Comparison of ENCODE assay signal across 18 cellular contexts in genomic region chr16:86088816-86089215, GRCh38.
A peak's percentile ranks its signal among the peaks of the same experiment; 100 is the strongest.
DNase-seq lines count a peak whose midpoint lies in the region; ATAC-seq and TF ChIP-seq lines count a peak whose summit lies in the region.
"Had no signal": no experiment of that assay in that cellular context is flagged by ENCODE, and none has a peak within 500 bp of the region (broad histone marks: within the 10 kb centered on the region; RNA-seq: fewer than 3 reads in every experiment).

No MANE protein-coding gene starts in this region.

- H3K9me3 Mint-ChIP-seq in chondrocyte (ENCODE audit: low read depth) = no peaks in the 10 kb centered on the region
- H3K9me3 Mint-ChIP-seq: CD4-positive, CD25-positive, alpha-beta regulatory T cell had no signal

- intact Hi-C loops in cardiac septum (cut with DNase I) = no loop called here

- H2BK5ac ChIP-seq in neuronal stem cell (ENCODE audit: low read length) = no peak overlapping the region

- no peak overlapping the region for H3K4me3 Mint-ChIP-seq in chondrocyte (ENCODE audit: unreplicated experiment)
- H3K4me3 Mint-ChIP-seq: CD4-positive, CD25-positive, alpha-beta regulatory T cell had no signal

- no peaks in the 10 kb centered on the region for H3K36me3 Mint-ChIP-seq in chondrocyte (ENCODE audit: low read depth)
- H3K36me3 Mint-ChIP-seq: CD4-positive, CD25-positive, alpha-beta regulatory T cell had no signal

- H2AFZ ChIP-seq in neuronal stem cell (ENCODE audit: low read length) = no peak overlapping the region

- no peak overlapping the region for H2BK12ac ChIP-seq in neuronal stem cell (ENCODE audit: low read length)

- H2BK120ac ChIP-seq in neuronal stem cell (ENCODE audit: low read depth, low read length) = no peak overlapping the region

- peaks cover 33% of the 10 kb centered on the region for H3K27me3 Mint-ChIP-seq in chondrocyte (ENCODE audit: low read depth)
- H3K27me3 Mint-ChIP-seq: CD4-positive, CD25-positive, alpha-beta regulatory T cell had no signal

- H3K4me3 ChIP-seq in right atrium auricular region (no peak overlapping the region), neuronal stem cell (ENCODE audit: low read length in 2 of 2) (no peak overlapping the region)
- H3K4me3 ChIP-seq: BLaER1 had no signal

- H3K4me1 Mint-ChIP-seq in chondrocyte (ENCODE audit: low read depth) = no peaks in the 10 kb centered on the region

- WGBS in neuronal stem cell (ENCODE audit: extremely low coverage in 2 of 2, insufficient read length in 2 of 2, insufficient replicate concordance in 1 of 2), 2 donors = no CpG with 5 or more reads among the region's 9 CpGs

- H3K23ac ChIP-seq in neuronal stem cell (ENCODE audit: low read depth, low read length, poor library complexity) = peak overlapping the region; percentile 34

- H4K8ac ChIP-seq in neuronal stem cell (ENCODE audit: low read depth, low read length) = no peak overlapping the region

- no peak overlapping the region for H3K4ac ChIP-seq in neuronal stem cell (ENCODE audit: low read length)

- H3K27ac ChIP-seq in right atrium auricular region (no peak overlapping the region), neuronal stem cell (replicated peaks; ENCODE audit: low read length) (no peak overlapping the region)
- H3K27ac ChIP-seq: BLaER1 had no signal

- H3K9me3 ChIP-seq in right atrium auricular region = no peaks in the 10 kb centered on the region
- no peaks in the 10 kb centered on the region for H3K9me3 ChIP-seq in neuronal stem cell (replicated peaks in 1 of 2; ENCODE audit: control insufficient read depth in 2 of 2, insufficient read depth in 1 of 2, low read depth in 1 of 2, low read length in 2 of 2)
- H3K9me3 ChIP-seq: BLaER1 had no signal

- H4K91ac ChIP-seq in neuronal stem cell (ENCODE audit: low read depth, low read length, poor library complexity) = no peak overlapping the region

- no peaks in the 10 kb centered on the region for H3K36me3 ChIP-seq in right atrium auricular region
- H3K36me3 ChIP-seq in neuronal stem cell (replicated peaks in 1 of 2; ENCODE audit: control insufficient read depth in 2 of 2, insufficient read depth in 2 of 2, low read length in 2 of 2) = no peaks in the 10 kb centered on the region
- H3K36me3 ChIP-seq: BLaER1 had no signal

- ATAC-seq in HG03521 (IDR thresholded peaks at IDR 0.05; ENCODE audit: unreplicated experiment) = no peak
- ATAC-seq: PC-3 had no signal

- DNase-seq in cardiac septum (ENCODE audit: low spot score) (peak; percentile 47), right atrium auricular region (ENCODE audit: low spot score) (no peak), chondrocyte (ENCODE audit: low spot score) (peak; percentile 67), neuronal stem cell (ENCODE audit: low spot score) (no peak), SKM-1 treated with dmso at 0.1 percent for 144 hours (lab: John Stamatoyannopoulos, UW; ENCODE audit: unreplicated experiment) (no peak), COLO668 (lab: John Stamatoyannopoulos, UW; ENCODE audit: unreplicated experiment) (no peak)
- DNase-seq: CD4-positive, CD25-positive, alpha-beta regulatory T cell; KG1; MM.1S; NCI-H2029; NCI-H446 treated with DMSO at 0.1 percent for 48 hours; NCI-H526; NCI-H82; NK-92 treated with Interleukin-12 subunit alpha and Interleukin-12 subunit beta, amount 100 ng/mL, for 24 hours; PC-3; Right ventricle myocardium superior had no signal

- no peak overlapping the region for H3K14ac ChIP-seq in neuronal stem cell (ENCODE audit: low read length)

- no peak overlapping the region for H2AK5ac ChIP-seq in neuronal stem cell (ENCODE audit: low read depth, low read length)

- no peak for TF ChIP-seq CTCF in right atrium auricular region (IDR thresholded peaks at IDR 0.05)
- TF ChIP-seq CTCF in chondrocyte (IDR thresholded peaks at IDR 0.05) = no peak

- H3K9ac ChIP-seq in neuronal stem cell (ENCODE audit: low read depth, low read length, poor library complexity) = no peak overlapping the region
- H3K9ac ChIP-seq: BLaER1 had no signal

- H3K27me3 ChIP-seq in right atrium auricular region = no peaks in the 10 kb centered on the region
- H3K27me3 ChIP-seq in neuronal stem cell (ENCODE audit: control insufficient read depth in 3 of 3, insufficient read depth in 3 of 3, low read depth in 1 of 3, low read length in 3 of 3) = peaks cover 0 to 13% (median 0%) of the 10 kb centered on the region in 3 experiments
- H3K27me3 ChIP-seq: BLaER1 had no signal

- no peak overlapping the region for H3K27ac Mint-ChIP-seq in chondrocyte (ENCODE audit: unreplicated experiment)

- H3K4me2 ChIP-seq in neuronal stem cell (ENCODE audit: insufficient read depth, low read length, poor library complexity, severe bottlenecking) = no peak overlapping the region
- H3K4me2 ChIP-seq: BLaER1 had no signal

- H3K79me1 ChIP-seq in neuronal stem cell (ENCODE audit: low read depth, low read length) = no peaks in the 10 kb centered on the region

- H3K4me1 ChIP-seq in right atrium auricular region (no peaks in the 10 kb centered on the region), neuronal stem cell (ENCODE audit: control insufficient read depth in 2 of 2, insufficient read depth in 1 of 2, low read depth in 1 of 2, low read length in 2 of 2) (peaks cover 0 to 1% of the 10 kb centered on the region in 2 donors)

- H2BK15ac ChIP-seq in neuronal stem cell (ENCODE audit: low read length) = no peak overlapping the region

- no peak overlapping the region for H3K18ac ChIP-seq in neuronal stem cell (ENCODE audit: low read length)

Comparison
In these comparisons a context has a peak if more than half of its experiments do, and no peak if none do; other contexts are left out.
1. DNase-seq: peak in cardiac septum (single experiment) and chondrocyte (single experiment); none in right atrium auricular region (single experiment), neuronal stem cell (single experiment), SKM-1 treated with dmso at 0.1 percent for 144 hours (single experiment) and COLO668 (single experiment).